ENCODE assay signal across 6 cellular contexts in genomic region chr19:46660601-46661019, GRCh38. TPM values are rescaled to one million over a fixed set of nuclear protein-coding genes. Genes with fewer than 3 reads are reported as not detected.
A peak's percentile ranks its signal among the peaks of the same experiment; 100 is the strongest.
DNase-seq lines count a peak whose midpoint lies in the region; ATAC-seq and TF ChIP-seq lines count a peak whose summit lies in the region.

No MANE protein-coding gene starts in this region.

- H3K9me3 Mint-ChIP-seq in central memory CD8-positive, alpha-beta T cell = no peaks in the 10 kb centered on the region
- H3K9me3 Mint-ChIP-seq in osteocyte (ENCODE audit: unreplicated experiment) = no peaks in the 10 kb centered on the region

- H3K27me3 Mint-ChIP-seq in central memory CD8-positive, alpha-beta T cell = peaks cover 34% of the 10 kb centered on the region
- H3K27me3 Mint-ChIP-seq in osteocyte (ENCODE audit: unreplicated experiment) = no peaks in the 10 kb centered on the region

- peak overlapping the region; percentile 76 for H3K4me3 Mint-ChIP-seq in central memory CD8-positive, alpha-beta T cell
- H3K4me3 Mint-ChIP-seq in osteocyte (ENCODE audit: unreplicated experiment) = peak overlapping the region; percentile 76

- DNase-seq in central memory CD8-positive, alpha-beta T cell (ENCODE audit: low spot score in 2 of 2) = no peak
- DNase-seq in osteocyte (ENCODE audit: extremely low spot score, unreplicated experiment) (no peak), CD1c-positive myeloid dendritic cell (ENCODE audit: extremely low spot score) (no peak), NCI-H128 (lab: John Stamatoyannopoulos, UW; ENCODE audit: unreplicated experiment) (no peak)

- H3K27ac Mint-ChIP-seq in central memory CD8-positive, alpha-beta T cell (ENCODE audit: low read depth) = peak overlapping the region; percentile 69
- H3K27ac Mint-ChIP-seq in osteocyte (ENCODE audit: unreplicated experiment) = no peak overlapping the region

- TF ChIP-seq CTCF in osteocyte (IDR thresholded peaks at IDR 0.05) = no peak

- ATAC-seq in HG03432 (IDR thresholded peaks at IDR 0.05; ENCODE audit: unreplicated experiment) (peak; percentile 0), GM21360 (IDR thresholded peaks at IDR 0.05; ENCODE audit: unreplicated experiment) (no peak)
- no peak for ATAC-seq in central memory CD8-positive, alpha-beta T cell (replicated peaks; ENCODE audit: extremely low read depth, poor library complexity, severe bottlenecking)

- peaks cover 22% of the 10 kb centered on the region for H3K4me1 Mint-ChIP-seq in central memory CD8-positive, alpha-beta T cell
- peaks cover 18% of the 10 kb centered on the region for H3K4me1 Mint-ChIP-seq in osteocyte (ENCODE audit: unreplicated experiment)

- H3K36me3 Mint-ChIP-seq in central memory CD8-positive, alpha-beta T cell (ENCODE audit: insufficient read depth) = peaks cover 3% of the 10 kb centered on the region
- no peaks in the 10 kb centered on the region for H3K36me3 Mint-ChIP-seq in osteocyte (ENCODE audit: unreplicated experiment)

RNA-seq across cellular contexts. Expression of gene DACT3, which starts 0.4 kb away (rescaled TPM):
- total RNA-seq in osteocyte = 11.2 and 11.5 TPM in 2 replicates

RNA-seq across cellular contexts. Expression of gene GNG8, which starts 24.6 kb away (rescaled TPM):
- not detected in 2 replicates for total RNA-seq in osteocyte

RNA-seq across cellular contexts. Expression of gene PTGIR, which starts 35.7 kb away (rescaled TPM):
- 0.31 and 0.38 TPM in 2 replicates for total RNA-seq in osteocyte

RNA-seq across cellular contexts. Expression of gene PRKD2, which starts 56.3 kb away (rescaled TPM):
- 41.9 and 43.9 TPM in 2 replicates for total RNA-seq in osteocyte

RNA-seq across cellular contexts. Expression of gene CALM3, which starts 59.5 kb away (rescaled TPM):
- 167 and 168 TPM in 2 replicates for total RNA-seq in osteocyte
